ENCODE assay signal across 8 cellular contexts in genomic region chr2:47904903-47905453, GRCh38. TPM values are rescaled to one million over a fixed set of nuclear protein-coding genes. Genes with fewer than 3 reads are reported as not detected.
DNase-seq lines count a peak whose midpoint lies in the region; TF ChIP-seq lines count a peak whose summit lies in the region.

No MANE protein-coding gene starts in this region.

- peaks cover 19% of the 10 kb centered on the region for H3K36me3 Mint-ChIP-seq in activated T-cell treated with anti-CD3 and anti-CD28 coated beads, Interleukin-2, amount 50 U/mL, for 24 hours (ENCODE audit: low read depth)
- peaks cover 5% of the 10 kb centered on the region for H3K36me3 Mint-ChIP-seq in neural progenitor cell

- H3K4me1 ChIP-seq in KMS-11 (ENCODE audit: low read depth, poor library complexity, severe bottlenecking) (peaks cover 25% of the 10 kb centered on the region), neural progenitor cell (peaks cover 17% of the 10 kb centered on the region)

- H3K27me3 ChIP-seq in KMS-11 (ENCODE audit: insufficient read depth, low read depth) (no peaks in the 10 kb centered on the region), neural progenitor cell (no peaks in the 10 kb centered on the region)

- H2AFZ ChIP-seq in KMS-11 (ENCODE audit: low read depth) (no peak overlapping the region), neural progenitor cell (replicated peaks) (no peak overlapping the region)

- TF ChIP-seq CTCF in KMS-11 (conservative IDR thresholded peaks at IDR 0.05; ENCODE audit: low read depth, low read length): no peak
- no peak for TF ChIP-seq CTCF in fibroblast of villous mesenchyme (IDR thresholded peaks at IDR 0.05; ENCODE audit: insufficient read depth, low read depth, low read length)
- TF ChIP-seq CTCF in neural progenitor cell (IDR thresholded peaks at IDR 0.05): no peak

- no peaks in the 10 kb centered on the region for H3K9me3 ChIP-seq in neural progenitor cell (ENCODE audit: low read depth)

- H3K27me3 Mint-ChIP-seq in activated T-cell treated with anti-CD3 and anti-CD28 coated beads, Interleukin-2, amount 50 U/mL, for 24 hours: no peaks in the 10 kb centered on the region
- H3K27me3 Mint-ChIP-seq in neural progenitor cell (ENCODE audit: insufficient read depth, low read depth): peaks cover 5% of the 10 kb centered on the region

- H3K27ac ChIP-seq in KMS-11 (peak overlapping the region; percentile 96), neural progenitor cell (peak overlapping the region; percentile 96)

- H3K36me3 ChIP-seq in KMS-11 (ENCODE audit: insufficient read depth) (no peaks in the 10 kb centered on the region), neural progenitor cell (no peaks in the 10 kb centered on the region)

- no peaks in the 10 kb centered on the region for H3K9me3 Mint-ChIP-seq in activated T-cell treated with anti-CD3 and anti-CD28 coated beads, Interleukin-2, amount 50 U/mL, for 24 hours
- peaks cover 2% of the 10 kb centered on the region for H3K9me3 Mint-ChIP-seq in neural progenitor cell

- H4K20me1 ChIP-seq in KMS-11 (ENCODE audit: insufficient read depth) (peaks cover 18% of the 10 kb centered on the region; the same call in 1 of the 2 replicates), neural progenitor cell (ENCODE audit: low read depth) (peaks cover 44% of the 10 kb centered on the region)

- H3K9ac ChIP-seq in KMS-11 (peak overlapping the region; percentile 89), neural progenitor cell (peak overlapping the region; percentile 93)

- H3K4me2 ChIP-seq in KMS-11 (peak overlapping the region; percentile 64), neural progenitor cell (peak overlapping the region; percentile 84)

- H3K79me2 ChIP-seq in KMS-11 (ENCODE audit: insufficient read depth, low read depth): peaks cover 51% of the 10 kb centered on the region
- H3K79me2 ChIP-seq in neural progenitor cell (ENCODE audit: low read depth): peaks cover 64% of the 10 kb centered on the region

- H3K4me3 Mint-ChIP-seq in activated T-cell treated with anti-CD3 and anti-CD28 coated beads, Interleukin-2, amount 50 U/mL, for 24 hours: peak overlapping the region; percentile 97
- H3K4me3 Mint-ChIP-seq in neural progenitor cell: peak overlapping the region; percentile 100

- H3F3A ChIP-seq in neural progenitor cell (ENCODE audit: low read depth): peaks cover 39% of the 10 kb centered on the region

- H3K27ac Mint-ChIP-seq in activated T-cell treated with anti-CD3 and anti-CD28 coated beads, Interleukin-2, amount 50 U/mL, for 24 hours: peak overlapping the region; percentile 98
- peak overlapping the region; percentile 99 for H3K27ac Mint-ChIP-seq in neural progenitor cell

- peak; percentile 35 to 64 (median 49) for DNase-seq in stimulated activated naive CD4-positive, alpha-beta T cell (lab: John Stamatoyannopoulos, UW)
- no peak for DNase-seq in stimulated activated naive CD4-positive, alpha-beta T cell treated with Interleukin-2 at 50 U/mL for 16 hours (lab: John Stamatoyannopoulos, UW)
- peak; percentile 62 for DNase-seq in activated T-cell treated with anti-CD3 and anti-CD28 coated beads, Interleukin-2, amount 50 U/mL, for 24 hours
- DNase-seq in fibroblast of villous mesenchyme (ENCODE audit: low read depth) (peak; percentile 20), neural progenitor cell (ENCODE audit: low spot score) (peak; percentile 65), HPDE6-E6E7 (ENCODE audit: extremely low spot score) (no peak), COLO829 (ENCODE audit: low spot score) (no peak)

- peak overlapping the region; percentile 61 for H3K4me3 ChIP-seq in KMS-11 (IDR thresholded peaks at IDR 0.05; ENCODE audit: insufficient read depth, low read depth, low read length)
- H3K4me3 ChIP-seq in fibroblast of villous mesenchyme (ENCODE audit: low read depth, low read length): peak overlapping the region; percentile 97
- peak overlapping the region; percentile 96 for H3K4me3 ChIP-seq in neural progenitor cell

- H3K4me1 Mint-ChIP-seq in activated T-cell treated with anti-CD3 and anti-CD28 coated beads, Interleukin-2, amount 50 U/mL, for 24 hours (ENCODE audit: low read depth): peaks cover 47% of the 10 kb centered on the region
- H3K4me1 Mint-ChIP-seq in neural progenitor cell: peaks cover 21% of the 10 kb centered on the region

RNA-seq across cellular contexts. Expression of gene FBXO11, which starts 1.3 kb away (rescaled TPM):
- total RNA-seq in fibroblast of villous mesenchyme (46.1 and 48.8 TPM in 2 replicates), neural progenitor cell (ENCODE audit: low replicate concordance) (49.5 and 71.3 TPM in 2 replicates)

Comparison
In these comparisons a context has a peak if more than half of its experiments do, and no peak if none do; other contexts are left out.
1. DNase-seq: peak in stimulated activated naive CD4-positive, alpha-beta T cell (6 of 6), activated T-cell treated with anti-CD3 and anti-CD28 coated beads, Interleukin-2, amount 50 U/mL, for 24 hours (single experiment), fibroblast of villous mesenchyme (single experiment) and neural progenitor cell (single experiment); none in stimulated activated naive CD4-positive, alpha-beta T cell treated with Interleukin-2 at 50 U/mL for 16 hours (single experiment), HPDE6-E6E7 (single experiment) and COLO829 (single experiment).
2. Peak in every context shown above with its lines, with median percentiles within 50 percentile points of each other: H3K4me3 ChIP-seq.